12 cellular contexts compared by ENCODE assay signal in genomic region chr6:127716425-127716930, GRCh38.
"Had no signal": no experiment of that assay in that cellular context is flagged by ENCODE, and none has a peak within 500 bp of the region (broad histone marks: within the 10 kb centered on the region; RNA-seq: fewer than 3 reads in every experiment).

No MANE protein-coding gene starts in this region.

- H3K79me2 ChIP-seq: parathyroid adenoma had no signal

- H3K36me3 ChIP-seq: adrenal gland, heart right ventricle had no signal

- H3K4me3 Mint-ChIP-seq: activated CD8-positive, alpha-beta memory T cell treated with anti-CD3 and anti-CD28 coated beads, Interleukin-2, amount 10 ng/mL, durations not matched to agents 7 days and 5 days; activated T-cell treated with anti-CD3 and anti-CD28 coated beads, Interleukin-2, amount 50 U/mL, for 4 hours had no signal

- H2AFZ ChIP-seq: parathyroid adenoma had no signal

- H3K4me3 ChIP-seq: adrenal gland, heart right ventricle, skin epidermis had no signal

- H3K9me3 Mint-ChIP-seq: activated T-cell treated with anti-CD3 and anti-CD28 coated beads, Interleukin-2, amount 50 U/mL, for 4 hours had no signal

- ATAC-seq: activated CD8-positive, alpha-beta memory T cell treated with anti-CD3 and anti-CD28 coated beads, Interleukin-2, amount 10 ng/mL, durations not matched to agents 7 days and 5 days; activated T-cell treated with anti-CD3 and anti-CD28 coated beads, Interleukin-2, amount 50 U/mL, for 4 hours had no signal

- H3K27me3 ChIP-seq: adrenal gland, heart right ventricle had no signal

- H3K9me3 ChIP-seq: adrenal gland, heart right ventricle had no signal

- H3K27ac ChIP-seq: adrenal gland, heart right ventricle, parathyroid adenoma, skin epidermis had no signal

- H3K9ac ChIP-seq: parathyroid adenoma had no signal

- DNase-seq: activated CD4-positive, alpha-beta T cell treated with anti-CD3 and anti-CD28 coated beads, Interleukin-2, amount 50 U/mL, for 48 hours; activated CD8-positive, alpha-beta memory T cell treated with anti-CD3 and anti-CD28 coated beads, Interleukin-2, amount 10 ng/mL, durations not matched to agents 7 days and 5 days; activated gamma-delta T cell treated with Interleukin-2 at 50 U/mL for 16 hours; activated T-cell treated with anti-CD3 and anti-CD28 coated beads, Interleukin-2, amount 50 U/mL, for 4 hours; adrenal gland; dermis blood vessel endothelial cell; erythroblast; foreskin fibroblast; heart right ventricle; islet precursor cell had no signal

- H3K4me1 ChIP-seq: adrenal gland, heart right ventricle, parathyroid adenoma had no signal

- H3K27ac Mint-ChIP-seq: activated CD8-positive, alpha-beta memory T cell treated with anti-CD3 and anti-CD28 coated beads, Interleukin-2, amount 10 ng/mL, durations not matched to agents 7 days and 5 days had no signal

- H3K27me3 Mint-ChIP-seq: activated CD8-positive, alpha-beta memory T cell treated with anti-CD3 and anti-CD28 coated beads, Interleukin-2, amount 10 ng/mL, durations not matched to agents 7 days and 5 days had no signal
